Comparison of ENCODE assay signal across 7 cellular contexts in genomic region chr3:62332771-62333381, GRCh38. TPM values are rescaled to one million over a fixed set of nuclear protein-coding genes. Genes with fewer than 3 reads are reported as not detected.
DNase-seq lines count a peak whose midpoint lies in the region; ATAC-seq, FAIRE-seq and TF ChIP-seq lines count a peak whose summit lies in the region.

No MANE protein-coding gene starts in this region.

- H3K9me3 Mint-ChIP-seq in progenitor cell of endocrine pancreas (ENCODE audit: low read depth): no peaks in the 10 kb centered on the region

- TF ChIP-seq CTCF in GM12865 (IDR thresholded peaks at IDR 0.05; ENCODE audit: insufficient read depth, low read depth, low read length, missing control alignments): peak; percentile 14
- TF ChIP-seq CTCF in NB4 (IDR thresholded peaks at IDR 0.05; ENCODE audit: low read depth, low read length): peak; percentile 22
- TF ChIP-seq CTCF in progenitor cell of endocrine pancreas (IDR thresholded peaks at IDR 0.05; ENCODE audit: unreplicated experiment): peak; percentile 74

- H3K27me3 Mint-ChIP-seq in progenitor cell of endocrine pancreas: no peaks in the 10 kb centered on the region

- no peak for TF ChIP-seq POLR2A in NB4 (IDR thresholded peaks at IDR 0.05; ENCODE audit: extremely low read depth, insufficient read length)

- no peak overlapping the region for H3K4me3 ChIP-seq in GM12865 (ENCODE audit: low read depth, low read length)
- no peak overlapping the region for H3K4me3 ChIP-seq in NB4 (ENCODE audit: low read depth, low read length)

- DNase-seq in GM12865 (ENCODE audit: low read depth) (peak; percentile 14), NB4 (ENCODE audit: low read depth) (peak; percentile 13), progenitor cell of endocrine pancreas (ENCODE audit: low spot score, unreplicated experiment) (no peak)

- no peak overlapping the region for H3K27ac Mint-ChIP-seq in progenitor cell of endocrine pancreas

- no peak overlapping the region for H3K4me3 Mint-ChIP-seq in progenitor cell of endocrine pancreas (ENCODE audit: low read depth)

- FAIRE-seq in endometrium (lab: Jason Lieb, UNC): peak; percentile 92

- no peak for ATAC-seq in GM21529 (IDR thresholded peaks at IDR 0.05; ENCODE audit: unreplicated experiment)
- ATAC-seq in GM21786 (IDR thresholded peaks at IDR 0.05; ENCODE audit: unreplicated experiment): no peak
- no peak for ATAC-seq in GM19351 (IDR thresholded peaks at IDR 0.05; ENCODE audit: unreplicated experiment)

- H3K36me3 Mint-ChIP-seq in progenitor cell of endocrine pancreas (ENCODE audit: insufficient read depth): no peaks in the 10 kb centered on the region

- no peaks in the 10 kb centered on the region for H3K4me1 Mint-ChIP-seq in progenitor cell of endocrine pancreas (ENCODE audit: low read depth)

RNA-seq across cellular contexts. Expression of gene FEZF2, which starts 40.5 kb away (rescaled TPM):
- total RNA-seq in progenitor cell of endocrine pancreas: not detected in 2 replicates

Comparison
In these comparisons a context has a peak if more than half of its experiments do, and no peak if none do; other contexts are left out.
1. CTCF ChIP-seq: peak in every context shown above with its lines; median percentile 74 in progenitor cell of endocrine pancreas; 22 in NB4; 14 in GM12865.